11 cellular contexts compared by ENCODE assay signal in genomic region chr19:13208964-13209796, GRCh38. TPM values are rescaled to one million over a fixed set of nuclear protein-coding genes. Genes with fewer than 3 reads are reported as not detected.
DNase-seq lines count a peak whose midpoint lies in the region; ATAC-seq and TF ChIP-seq lines count a peak whose summit lies in the region.
"Had no signal": no experiment of that assay in that cellular context is flagged by ENCODE, and none has a peak within 500 bp of the region (broad histone marks: within the 10 kb centered on the region; RNA-seq: fewer than 3 reads in every experiment).

No MANE protein-coding gene starts in this region.

- peaks cover 3 to 9% of the 10 kb centered on the region in 2 donors for H3K4me1 ChIP-seq in ascending aorta

- in situ Hi-C loops in GM13976 (cut with MboI; ENCODE audit: low sequenced_read_pairs, unreplicated experiment): no loop called here

- TF ChIP-seq CTCF in CD4-positive, alpha-beta T cell (IDR thresholded peaks at IDR 0.05): no peak
- TF ChIP-seq CTCF in GM13976 (IDR thresholded peaks at IDR 0.05; ENCODE audit: borderline replicate concordance, control extremely low read depth, extremely low read depth, insufficient read depth, missing control alignments) (no peak), ascending aorta (IDR thresholded peaks at IDR 0.05) (no peak)
- no peak for TF ChIP-seq CTCF in activated CD8-positive, alpha-beta T cell treated with anti-CD3 and anti-CD28 coated beads for 36 hours (IDR thresholded peaks at IDR 0.05)

- ATAC-seq in CD4-positive, alpha-beta T cell (ENCODE audit: poor library complexity): no peak
- ATAC-seq in activated CD8-positive, alpha-beta T cell treated with anti-CD3 and anti-CD28 coated beads for 36 hours: no peak
- ATAC-seq in naive B cell (ENCODE audit: low read depth in 2 of 2): peak in 1 of 2 donors; percentile 22

- no peak overlapping the region for H3K27ac Mint-ChIP-seq in CD4-positive, alpha-beta T cell
- peak overlapping the region; percentile 82 for H3K27ac Mint-ChIP-seq in activated CD8-positive, alpha-beta T cell treated with anti-CD3 and anti-CD28 coated beads for 36 hours
- peak overlapping the region; percentile 53 to 94 (median 82) for H3K27ac Mint-ChIP-seq in naive B cell

- POLR2A ChIA-PET in CD4-positive, alpha-beta T cell (lab: Charles Lee): interaction anchor here (0.7 to 1.6 kb wide), 6 partner anchors 15 to 403 kb away, joined by 3 to 10 read pairs (median 3); partner anchors contain the start of gene RNASEH2A
- POLR2A ChIA-PET in activated CD8-positive, alpha-beta T cell treated with anti-CD3 and anti-CD28 coated beads for 36 hours (lab: Charles Lee): interaction anchor here (0.6 to 1.5 kb wide), 4 partner anchors 14 to 59 kb away, joined by 3 to 5 read pairs (median 4); partner anchors contain the start of genes IER2 and STX10
- POLR2A ChIA-PET in HEK293T (lab: Yijun Ruan, JAX): interaction anchor here (1.2 to 1.3 kb wide), 2 partner anchors 29 to 57 kb away, joined by 3 read pairs; no protein-coding TSS in a partner anchor

- peak overlapping the region; percentile 25 for H3K4me3 Mint-ChIP-seq in CD4-positive, alpha-beta T cell
- peak overlapping the region; percentile 58 for H3K4me3 Mint-ChIP-seq in activated CD8-positive, alpha-beta T cell treated with anti-CD3 and anti-CD28 coated beads for 36 hours
- H3K4me3 Mint-ChIP-seq in naive B cell: peak overlapping the region; percentile 80 to 98 (median 87)

- H3K36me3 ChIP-seq in ascending aorta: no peaks in the 10 kb centered on the region

- peaks cover 20% of the 10 kb centered on the region for H3K4me1 Mint-ChIP-seq in CD4-positive, alpha-beta T cell (ENCODE audit: low read depth)
- H3K4me1 Mint-ChIP-seq in activated CD8-positive, alpha-beta T cell treated with anti-CD3 and anti-CD28 coated beads for 36 hours (ENCODE audit: low read depth): peaks cover 24% of the 10 kb centered on the region
- H3K4me1 Mint-ChIP-seq in naive B cell: peaks cover 42 to 61% (median 53%) of the 10 kb centered on the region in 3 donors

- no peaks in the 10 kb centered on the region for H3K9me3 ChIP-seq in CD4-positive, alpha-beta T cell (ENCODE audit: control insufficient read depth, low read length)
- H3K9me3 ChIP-seq in ascending aorta: no peaks in the 10 kb centered on the region

- intact Hi-C loops in CD4-positive, alpha-beta T cell (cut with DNase I, micrococcal nuclease): no loop called here
- intact Hi-C loops in activated CD8-positive, alpha-beta T cell treated with anti-CD3 and anti-CD28 coated beads for 36 hours (cut with micrococcal nuclease): no loop called here
- intact Hi-C loops in ascending aorta (cut with DNase I): loop anchor here (2.0 to 5.0 kb wide), 2 partner anchors 37 to 58 kb away; partner anchors contain the start of genes IER2 and STX10

- H3K27ac ChIP-seq in CD4-positive, alpha-beta T cell (ENCODE audit: low read depth, low read length): no peak overlapping the region
- peak overlapping the region in 1 of 2 donors; percentile 88 for H3K27ac ChIP-seq in ascending aorta

- peak overlapping the region in 1 of 2 donors; percentile 80 for H3K4me3 ChIP-seq in ascending aorta

- no peaks in the 10 kb centered on the region for H3K27me3 ChIP-seq in CD4-positive, alpha-beta T cell (ENCODE audit: control insufficient read depth, insufficient read depth, low read length)
- H3K27me3 ChIP-seq in ascending aorta: no peaks in the 10 kb centered on the region

- no peaks in the 10 kb centered on the region for H3K9me3 Mint-ChIP-seq in CD4-positive, alpha-beta T cell
- H3K9me3 Mint-ChIP-seq in activated CD8-positive, alpha-beta T cell treated with anti-CD3 and anti-CD28 coated beads for 36 hours: no peaks in the 10 kb centered on the region
- no peaks in the 10 kb centered on the region for H3K9me3 Mint-ChIP-seq in naive B cell
- H3K9me3 Mint-ChIP-seq: brain had no signal

- H3K27me3 Mint-ChIP-seq in CD4-positive, alpha-beta T cell: no peaks in the 10 kb centered on the region
- no peaks in the 10 kb centered on the region for H3K27me3 Mint-ChIP-seq in activated CD8-positive, alpha-beta T cell treated with anti-CD3 and anti-CD28 coated beads for 36 hours
- no peaks in the 10 kb centered on the region for H3K27me3 Mint-ChIP-seq in naive B cell
- H3K27me3 Mint-ChIP-seq: brain had no signal

- DNase-seq in CD4-positive, alpha-beta T cell: no peak
- DNase-seq in GM13976 (ENCODE audit: low spot score) (peak; percentile 73), naive B cell (peak; percentile 27), HEK293T (ENCODE audit: extremely low spot score) (no peak), NCI-H748 treated with DMSO at 0.1 percent for 48 hours (lab: John Stamatoyannopoulos, UW) (no peak), ascending aorta (ENCODE audit: low spot score in 2 of 2) (no peak), MV-4-11 (lab: John Stamatoyannopoulos, UW) (no peak)
- DNase-seq in activated CD8-positive, alpha-beta T cell treated with anti-CD3 and anti-CD28 coated beads for 36 hours: peak; percentile 30
- DNase-seq: activated CD4-positive, alpha-beta T cell treated with anti-CD3 and anti-CD28 coated beads for 48 hours; DMS153 had no signal

- CTCF ChIA-PET in CD4-positive, alpha-beta T cell (lab: Charles Lee): interaction anchor here (0.8 kb wide), 2 partner anchors 54 to 59 kb away, joined by 3 read pairs; partner anchors contain the start of genes IER2 and STX10
- CTCF ChIA-PET in activated CD8-positive, alpha-beta T cell treated with anti-CD3 and anti-CD28 coated beads for 36 hours (lab: Charles Lee): interaction anchor here (0.6 to 1.5 kb wide), 3 partner anchors 41 to 83 kb away, joined by 3 to 4 read pairs (median 3); no protein-coding TSS in a partner anchor
- CTCF ChIA-PET in HEK293T (lab: Yijun Ruan, JAX): no interaction called here

- H3K36me3 Mint-ChIP-seq in CD4-positive, alpha-beta T cell (ENCODE audit: low read depth): no peaks in the 10 kb centered on the region
- H3K36me3 Mint-ChIP-seq in activated CD8-positive, alpha-beta T cell treated with anti-CD3 and anti-CD28 coated beads for 36 hours (ENCODE audit: low read depth): no peaks in the 10 kb centered on the region
- no peaks in the 10 kb centered on the region for H3K36me3 Mint-ChIP-seq in naive B cell
- H3K36me3 Mint-ChIP-seq: brain had no signal

TF ChIP-seq in HEK293T, 16 proteins besides CTCF, POLR2A, EP300 and RAD21:
- TF ChIP-seq BHLHE40 (IDR thresholded peaks at IDR 0.05; ENCODE audit: borderline replicate concordance) (no peak), SP1 (IDR thresholded peaks at IDR 0.05) (no peak), SUZ12 (IDR thresholded peaks at IDR 0.05) (no peak), HDGF (IDR thresholded peaks at IDR 0.05; ENCODE audit: borderline replicate concordance) (no peak), ZNF384 (IDR thresholded peaks at IDR 0.05) (no peak), FOXM1 (IDR thresholded peaks at IDR 0.05; ENCODE audit: borderline replicate concordance) (no peak), TARDBP (IDR thresholded peaks at IDR 0.05) (no peak), NFRKB (IDR thresholded peaks at IDR 0.05) (no peak), FOXK2 (IDR thresholded peaks at IDR 0.05) (no peak), PKNOX1 (IDR thresholded peaks at IDR 0.05) (no peak), LEF1 (IDR thresholded peaks at IDR 0.05; ENCODE audit: borderline replicate concordance) (no peak), CTBP1 (IDR thresholded peaks at IDR 0.05; ENCODE audit: borderline replicate concordance) (no peak), L3MBTL2 (conservative IDR thresholded peaks at IDR 0.05) (no peak), ELF4 (IDR thresholded peaks at IDR 0.05) (no peak), FOXA1 (IDR thresholded peaks at IDR 0.05) (no peak), ARNT (IDR thresholded peaks at IDR 0.05) (no peak)

RNA-seq across cellular contexts. Expression of gene IER2, which starts 59.0 kb away (rescaled TPM):
- total RNA-seq in CD4-positive, alpha-beta T cell: 100 to 1,000 TPM; 254 to 255 TPM
- total RNA-seq in activated CD8-positive, alpha-beta T cell treated with anti-CD3 and anti-CD28 coated beads for 36 hours: 100 to 1,000 TPM; 120 to 122 TPM
- polyA plus RNA-seq in naive B cell (ENCODE audit: low read depth in 6 of 6): 1,000 to 10,000 TPM in 2 of 6 donors, 100 to 1,000 TPM in 4; 351 to 1,131 (median 562) TPM
- 907 TPM for total RNA-seq in ascending aorta

RNA-seq across cellular contexts. Expression of gene STX10, which starts 59.0 kb away (rescaled TPM):
- 10 to 100 TPM; 40.9 to 43.9 TPM for total RNA-seq in CD4-positive, alpha-beta T cell
- 10 to 100 TPM; 66.8 to 72.4 TPM for total RNA-seq in activated CD8-positive, alpha-beta T cell treated with anti-CD3 and anti-CD28 coated beads for 36 hours
- polyA plus RNA-seq in naive B cell (ENCODE audit: low read depth in 6 of 6): 10 to 100 TPM; 48.2 to 84.3 (median 60.0) TPM
- total RNA-seq in ascending aorta: 31.6 TPM

Comparison
In these comparisons a context has a peak if more than half of its experiments do, and no peak if none do; other contexts are left out.
1. DNase-seq: peak in GM13976 (single experiment), activated CD8-positive, alpha-beta T cell treated with anti-CD3 and anti-CD28 coated beads for 36 hours (single experiment) and naive B cell (single experiment); none in CD4-positive, alpha-beta T cell (0 of 10), HEK293T (single experiment), NCI-H748 treated with DMSO at 0.1 percent for 48 hours (single experiment), ascending aorta (0 of 2) and MV-4-11 (single experiment).
2. H3K4me3 Mint-ChIP-seq: peak in every context shown above with its lines; median percentile 87 in naive B cell; 58 in activated CD8-positive, alpha-beta T cell treated with anti-CD3 and anti-CD28 coated beads for 36 hours; 25 in CD4-positive, alpha-beta T cell.